8 cellular contexts compared by ENCODE assay signal in the genomic region with DNA sequence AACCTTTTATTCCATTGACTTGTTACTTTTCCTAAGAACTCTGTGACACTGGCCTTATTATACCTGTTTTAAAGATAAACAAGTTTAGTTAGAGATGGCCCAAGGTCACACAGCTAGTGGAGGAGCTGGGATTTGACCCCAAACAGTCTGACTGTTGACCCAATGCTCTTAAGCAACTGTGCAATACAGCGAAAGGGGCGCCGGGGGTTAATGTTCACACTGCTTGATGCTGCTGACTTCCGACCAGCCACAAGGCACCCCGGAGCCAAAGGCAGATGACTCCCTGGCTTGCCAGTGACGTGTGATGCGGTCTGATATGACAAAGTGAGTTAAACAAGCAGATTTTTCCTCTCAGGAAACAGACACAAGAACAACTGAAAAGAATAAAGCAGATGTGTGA. TPM values are rescaled to one million over a fixed set of nuclear protein-coding genes. Genes with fewer than 3 reads are reported as not detected.
DNase-seq lines count a peak whose midpoint lies in the region; ATAC-seq and TF ChIP-seq lines count a peak whose summit lies in the region.

No MANE protein-coding gene starts in this region.

- DNase-seq in ACHN (peak; percentile 59), chondrocyte (ENCODE audit: low spot score) (no peak), mucosa of gallbladder (ENCODE audit: low spot score) (peak; percentile 85), DMS79 treated with DMSO at 0.1 percent for 48 hours (lab: John Stamatoyannopoulos, UW) (no peak)
- DNase-seq in activated CD4-positive, alpha-beta T cell treated with anti-CD3 and anti-CD28 coated beads for 1 hour = peak; percentile 76
- peak; percentile 63 to 65 for DNase-seq in stimulated activated CD8-positive, alpha-beta memory T cell treated with anti-CD3 and anti-CD28 coated beads, Interleukin-4, amount 100 ng/mL, for 1 hour (ENCODE audit: low read depth in 2 of 2, low spot score in 1 of 2)

- in situ Hi-C loops in ACHN (cut with HindIII; ENCODE audit: low pct_ligation_motif_present, low pct_unique_long_range_greater_than_20kb, low sequenced_read_pairs) = no loop called here

- peaks cover 59% of the 10 kb centered on the region for H3K4me1 Mint-ChIP-seq in chondrocyte (ENCODE audit: low read depth)

- peak overlapping the region; percentile 49 for H3K27ac Mint-ChIP-seq in chondrocyte (ENCODE audit: unreplicated experiment)

- H3K27me3 Mint-ChIP-seq in chondrocyte (ENCODE audit: low read depth) = no peaks in the 10 kb centered on the region

- no peak overlapping the region for H3K4me3 Mint-ChIP-seq in chondrocyte (ENCODE audit: unreplicated experiment)

- H3K9me3 Mint-ChIP-seq in chondrocyte (ENCODE audit: low read depth) = no peaks in the 10 kb centered on the region

- TF ChIP-seq CTCF in chondrocyte (IDR thresholded peaks at IDR 0.05) = no peak

- ATAC-seq in GM19438 (IDR thresholded peaks at IDR 0.05; ENCODE audit: low read depth, unreplicated experiment) = peak; percentile 96
- ATAC-seq in HG03558 (IDR thresholded peaks at IDR 0.05; ENCODE audit: extremely low read depth, unreplicated experiment) = peak; percentile 69

- H3K36me3 Mint-ChIP-seq in chondrocyte (ENCODE audit: low read depth) = peaks cover 1% of the 10 kb centered on the region

RNA-seq across cellular contexts. Expression of a gene that starts 23.9 kb away (rescaled TPM):
- 56.2 to 63.1 TPM (median 60.7 TPM) in 3 replicates for total RNA-seq in chondrocyte
- total RNA-seq in mucosa of gallbladder = 125 TPM

Comparison
In these comparisons a context has a peak if more than half of its experiments do, and no peak if none do; other contexts are left out.
1. DNase-seq: peak in ACHN (single experiment), activated CD4-positive, alpha-beta T cell treated with anti-CD3 and anti-CD28 coated beads for 1 hour (single experiment), mucosa of gallbladder (single experiment) and stimulated activated CD8-positive, alpha-beta memory T cell treated with anti-CD3 and anti-CD28 coated beads, Interleukin-4, amount 100 ng/mL, for 1 hour (2 of 2); none in chondrocyte (single experiment) and DMS79 treated with DMSO at 0.1 percent for 48 hours (single experiment).